ENCODE assay signal across 7 cellular contexts in the genomic region with DNA sequence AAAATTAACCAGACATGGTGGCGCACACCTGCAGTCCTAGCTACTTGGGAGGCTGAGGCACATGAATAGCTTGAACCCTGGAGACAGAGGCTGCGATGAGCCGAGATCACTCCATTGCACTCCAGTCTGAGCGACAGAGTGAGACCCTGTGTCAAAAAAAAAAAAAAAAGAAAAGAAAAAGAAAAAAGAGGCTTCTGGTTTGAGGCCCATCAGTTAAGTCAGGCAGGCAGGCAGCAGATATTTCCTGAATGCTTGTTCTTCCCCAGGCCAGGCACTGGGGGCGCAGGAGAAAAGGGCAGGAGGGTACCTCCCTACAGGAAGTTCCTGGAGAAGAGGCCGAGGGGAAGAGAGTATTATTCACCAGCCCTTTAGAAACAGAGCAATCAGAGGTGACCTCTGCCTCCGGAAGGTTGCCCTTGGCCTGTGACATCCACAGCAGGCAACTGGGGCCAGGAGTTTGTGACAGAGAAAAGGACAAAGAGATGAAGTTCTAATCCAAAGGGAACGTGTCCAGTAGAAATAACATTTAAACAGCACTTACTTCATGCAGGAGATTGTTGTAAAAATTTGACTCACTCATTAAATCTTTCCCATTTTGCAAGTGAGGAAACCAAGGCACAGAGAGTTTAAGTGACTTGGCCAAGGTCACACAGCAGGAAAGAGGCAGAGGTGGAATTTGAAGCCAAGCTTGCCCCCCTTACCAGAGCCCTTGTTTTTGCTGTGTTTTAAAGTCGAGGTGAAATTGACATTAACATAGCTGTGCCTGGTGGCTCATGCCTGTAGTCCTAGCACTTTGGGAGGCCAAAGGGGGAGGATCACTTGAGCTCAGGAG.
DNase-seq lines count a peak whose midpoint lies in the region; TF ChIP-seq lines count a peak whose summit lies in the region.
"Had no signal": no experiment of that assay in that cellular context is flagged by ENCODE, and none has a peak within 500 bp of the region (broad histone marks: within the 10 kb centered on the region; RNA-seq: fewer than 3 reads in every experiment).

No MANE protein-coding gene starts in this region.

- peak; percentile 74 for DNase-seq in CMK (ENCODE audit: low read depth)
- no peak for DNase-seq in LNCaP clone FGC (ENCODE audit: low read depth)
- DNase-seq in cardiac fibroblast (ENCODE audit: low read depth in 2 of 2), result peak; percentile 65 to 83
- DNase-seq in retinal pigment epithelial cell (ENCODE audit: low read depth), result no peak
- no peak for DNase-seq in 8988T
- no peak for DNase-seq in NCI-H748 (lab: John Stamatoyannopoulos, UW; ENCODE audit: unreplicated experiment)

- 0 out of 2 replicates have a peak, but pooled peaks have one; percentile 2 for TF ChIP-seq CTCF in LNCaP clone FGC (IDR thresholded peaks at IDR 0.05; ENCODE audit: control insufficient read depth, extremely low read depth, insufficient read depth)
- TF ChIP-seq CTCF in cardiac fibroblast (IDR thresholded peaks at IDR 0.05; ENCODE audit: low read depth, low read length), result peak; percentile 70
- peak; percentile 59 for TF ChIP-seq CTCF in retinal pigment epithelial cell (conservative IDR thresholded peaks at IDR 0.05; ENCODE audit: low read depth, low read length)

- no peak overlapping the region for H3K4me3 ChIP-seq in LNCaP clone FGC (ENCODE audit: low read depth, low read length)
- H3K4me3 ChIP-seq in cardiac fibroblast (replicated peaks in 1 of 2; ENCODE audit: low read depth in 2 of 2, low read length in 2 of 2), result no peak overlapping the region
- H3K4me3 ChIP-seq in retinal pigment epithelial cell (ENCODE audit: low read length), result no peak overlapping the region
- H3K4me3 ChIP-seq: SJSA1 had no signal

Comparison
In these comparisons a context has a peak if more than half of its experiments do, and no peak if none do; other contexts are left out.
1. DNase-seq: peak in CMK (single experiment) and cardiac fibroblast (2 of 2); none in LNCaP clone FGC (single experiment), retinal pigment epithelial cell (single experiment), 8988T (single experiment) and NCI-H748 (single experiment).
2. CTCF ChIP-seq: peak in every context shown above with its lines; median percentile 70 in cardiac fibroblast; 59 in retinal pigment epithelial cell; 2 in LNCaP clone FGC.